21 cellular contexts compared by ENCODE assay signal in the genomic region with DNA sequence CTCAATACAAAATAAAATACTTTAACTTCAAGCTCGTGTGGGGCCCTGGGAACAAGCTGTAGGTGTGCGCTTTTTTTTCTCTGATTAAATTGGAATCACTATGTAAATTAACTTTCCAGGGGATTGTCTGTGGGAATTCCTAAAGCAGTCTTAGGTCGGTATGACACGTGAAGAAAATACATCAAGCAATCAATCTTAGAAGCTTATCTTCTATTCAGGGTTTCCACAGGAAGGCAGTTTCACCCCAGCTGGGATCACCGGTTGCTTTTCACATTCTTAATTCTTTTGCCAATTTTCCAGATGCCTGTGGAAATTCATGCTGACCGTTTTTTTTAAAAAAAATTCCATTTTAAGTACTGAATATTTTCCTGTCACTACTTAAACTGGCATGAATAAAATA. TPM values are rescaled to one million over a fixed set of nuclear protein-coding genes. Genes with fewer than 3 reads are reported as not detected.
DNase-seq lines count a peak whose midpoint lies in the region; ATAC-seq and TF ChIP-seq lines count a peak whose summit lies in the region.
"Had no signal": no experiment of that assay in that cellular context is flagged by ENCODE, and none has a peak within 500 bp of the region (broad histone marks: within the 10 kb centered on the region; RNA-seq: fewer than 3 reads in every experiment).

No MANE protein-coding gene starts in this region.

- ATAC-seq in stimulated activated effector memory CD8-positive, alpha-beta T cell treated with anti-CD3 and anti-CD28 coated beads, Interleukin-12 subunit alpha, Interleukin-12 subunit beta, amount 100 ng/mL, for 72 hours = no peak
- no peak for ATAC-seq in GM18511 (IDR thresholded peaks at IDR 0.05; ENCODE audit: unreplicated experiment)

- H3K4me1 ChIP-seq in ascending aorta (peaks cover 3 to 16% of the 10 kb centered on the region in 2 donors), colonic mucosa (no peaks in the 10 kb centered on the region), mammary epithelial cell (ENCODE audit: insufficient read depth, low read length) (no peaks in the 10 kb centered on the region)

- H3K4me2 ChIP-seq in mammary epithelial cell (ENCODE audit: insufficient read depth, low read depth, low read length) = no peak overlapping the region

- H3K4me3 Mint-ChIP-seq in stimulated activated effector memory CD8-positive, alpha-beta T cell treated with anti-CD3 and anti-CD28 coated beads, Interleukin-12 subunit alpha, Interleukin-12 subunit beta, amount 100 ng/mL, for 72 hours = no peak overlapping the region
- H3K4me3 Mint-ChIP-seq: central memory CD8-positive, alpha-beta T cell; T-helper 2 cell treated with Interferon-gamma antibody and Interleukin-4, amounts not matched to agents 5 μg/mL and 100 μg/mL, for 36 hours had no signal

- H3K9ac ChIP-seq in colonic mucosa (ENCODE audit: low read depth in 2 of 2, low read length in 2 of 2) (no peak overlapping the region), mammary epithelial cell (ENCODE audit: insufficient read depth, low read length) (no peak overlapping the region)

- no peaks in the 10 kb centered on the region for H4K20me1 ChIP-seq in mammary epithelial cell (ENCODE audit: insufficient read depth, low read length)

- H3K4me3 ChIP-seq in ascending aorta (peak overlapping the region in 1 of 2 donors; percentile 16), fibroblast of the aortic adventitia (ENCODE audit: low read depth, low read length) (no peak overlapping the region), colonic mucosa (no peak overlapping the region), mammary epithelial cell (replicated peaks in 1 of 3; ENCODE audit: insufficient read depth in 1 of 3, low read depth in 2 of 3, low read length in 3 of 3) (no peak overlapping the region)
- H3K4me3 ChIP-seq: ovary, Peyer's patch had no signal

- no TSS peak for BruUV-seq in mammary epithelial cell (replicated peaks; lab: Mats Ljungman, UMichigan)

- WGBS in mammary epithelial cell (ENCODE audit: low coverage, missing lambda C conversion rate) = 28% methylated on average over 6 of the region's 6 CpGs

- DNase-seq in G401 (ENCODE audit: low spot score) (peak; percentile 30), ascending aorta (ENCODE audit: low spot score in 2 of 2) (no peak), fibroblast of the aortic adventitia (ENCODE audit: low read depth) (peak; percentile 64), colonic mucosa (no peak), mammary epithelial cell (no peak), MV-4-11 (lab: John Stamatoyannopoulos, UW) (no peak)
- DNase-seq in stimulated activated effector memory CD8-positive, alpha-beta T cell treated with anti-CD3 and anti-CD28 coated beads, Interleukin-12 subunit alpha, Interleukin-12 subunit beta, amount 100 ng/mL, for 72 hours (ENCODE audit: low spot score in 2 of 2) = no peak
- DNase-seq: activated effector memory CD4-positive, alpha-beta T cell treated with anti-CD3 and anti-CD28 coated beads, Interleukin-2, amount 50 U/mL, for 16 hours; effector CD8-positive, alpha-beta T cell; H7; NCI-H1417 treated with DMSO at 0.1 percent for 48 hours; NCI-H2107; NCI-H510A treated with DMSO at 0.1 percent for 48 hours; Peyer's patch; stimulated activated CD4-positive, alpha-beta T cell treated with anti-CD3 and anti-CD28 coated beads, Interleukin-15, amount 100 ng/mL, for 24 hours; stimulated activated CD8-positive, alpha-beta memory T cell treated with anti-CD3 and anti-CD28 coated beads, Interleukin-4, amount 100 ng/mL, for 48 hours; WERI-Rb-1 had no signal

- H3K9me3 Mint-ChIP-seq in stimulated activated effector memory CD8-positive, alpha-beta T cell treated with anti-CD3 and anti-CD28 coated beads, Interleukin-12 subunit alpha, Interleukin-12 subunit beta, amount 100 ng/mL, for 72 hours = no peaks in the 10 kb centered on the region
- H3K9me3 Mint-ChIP-seq: central memory CD8-positive, alpha-beta T cell; T-helper 2 cell treated with Interferon-gamma antibody and Interleukin-4, amounts not matched to agents 5 μg/mL and 100 μg/mL, for 36 hours had no signal

- no peaks in the 10 kb centered on the region for H3K79me2 ChIP-seq in mammary epithelial cell (ENCODE audit: insufficient read depth, low read length)

- H2AFZ ChIP-seq in mammary epithelial cell (ENCODE audit: low read depth, low read length) = no peak overlapping the region

- in situ Hi-C loops in G401 (cut with HindIII; ENCODE audit: low sequenced_read_pairs) (no loop called here), mammary epithelial cell (cut with MboI; ENCODE audit: low sequenced_read_pairs in 2 of 2) (no loop called here)

- peaks cover 37% of the 10 kb centered on the region for H3K4me1 Mint-ChIP-seq in stimulated activated effector memory CD8-positive, alpha-beta T cell treated with anti-CD3 and anti-CD28 coated beads, Interleukin-12 subunit alpha, Interleukin-12 subunit beta, amount 100 ng/mL, for 72 hours

- no peaks in the 10 kb centered on the region for H3K36me3 ChIP-seq in ascending aorta
- H3K36me3 ChIP-seq in colonic mucosa = no peaks in the 10 kb centered on the region
- H3K36me3 ChIP-seq in mammary epithelial cell (ENCODE audit: insufficient read depth, low read length) = no peaks in the 10 kb centered on the region
- H3K36me3 ChIP-seq: ovary, Peyer's patch, WERI-Rb-1 had no signal

- no peaks in the 10 kb centered on the region for H3K36me3 Mint-ChIP-seq in stimulated activated effector memory CD8-positive, alpha-beta T cell treated with anti-CD3 and anti-CD28 coated beads, Interleukin-12 subunit alpha, Interleukin-12 subunit beta, amount 100 ng/mL, for 72 hours

- H3K9me3 ChIP-seq in ascending aorta (no peaks in the 10 kb centered on the region), colonic mucosa (no peaks in the 10 kb centered on the region), mammary epithelial cell (replicated peaks; ENCODE audit: insufficient read depth, low read length) (no peaks in the 10 kb centered on the region)
- H3K9me3 ChIP-seq: ovary, Peyer's patch had no signal

- CTCF ChIA-PET in mammary epithelial cell (lab: Charles Lee; ENCODE audit: low non-redundant PET) = no interaction called here

- H3K27me3 ChIP-seq in ascending aorta = no peaks in the 10 kb centered on the region
- H3K27me3 ChIP-seq in colonic mucosa = no peaks in the 10 kb centered on the region
- H3K27me3 ChIP-seq in mammary epithelial cell (ENCODE audit: insufficient read depth, low read length) = no peaks in the 10 kb centered on the region
- H3K27me3 ChIP-seq: ovary, Peyer's patch had no signal

- H3K27ac Mint-ChIP-seq in stimulated activated effector memory CD8-positive, alpha-beta T cell treated with anti-CD3 and anti-CD28 coated beads, Interleukin-12 subunit alpha, Interleukin-12 subunit beta, amount 100 ng/mL, for 72 hours = peak overlapping the region; percentile 54
- H3K27ac Mint-ChIP-seq: T-helper 2 cell treated with Interferon-gamma antibody and Interleukin-4, amounts not matched to agents 5 μg/mL and 100 μg/mL, for 36 hours had no signal

- H3K27ac ChIP-seq in ascending aorta = peak overlapping the region; percentile 42 to 68
- no peak overlapping the region for H3K27ac ChIP-seq in colonic mucosa
- no peak overlapping the region for H3K27ac ChIP-seq in mammary epithelial cell (ENCODE audit: insufficient read depth, low read depth, low read length)
- H3K27ac ChIP-seq: ovary, Peyer's patch, WERI-Rb-1 had no signal

- TF ChIP-seq CTCF in ascending aorta (IDR thresholded peaks at IDR 0.05) = no peak
- TF ChIP-seq CTCF in fibroblast of the aortic adventitia (IDR thresholded peaks at IDR 0.05; ENCODE audit: insufficient read depth, low read length) = no peak
- no peak for TF ChIP-seq CTCF in colonic mucosa (IDR thresholded peaks at IDR 0.05)
- no peak for TF ChIP-seq CTCF in mammary epithelial cell (conservative IDR thresholded peaks at IDR 0.05 in 1 of 2, IDR thresholded peaks at IDR 0.05 in 1 of 2; ENCODE audit: extremely low read depth in 1 of 2, insufficient read depth in 1 of 2, low read depth in 1 of 2, low read length in 2 of 2)

- intact Hi-C loops in ascending aorta (cut with DNase I) (loop anchor here (5.0 kb wide), 1 partner anchor 331 kb away; no protein-coding TSS in a partner anchor), colonic mucosa (cut with DNase I) (no loop called here), mammary epithelial cell (cut with micrococcal nuclease) (no loop called here)

- dilution Hi-C loops in mammary epithelial cell (cut with HindIII; ENCODE audit: low sequenced_read_pairs) = no loop called here

RNA-seq across cellular contexts. Expression of a gene that starts 41.8 kb away (rescaled TPM):
- 0.10 TPM in 1 of 2 replicates, not detected in the other for total RNA-seq in G401 (2014; rRNA removed; shearing (Covaris generic))
- total RNA-seq in ascending aorta (4.2 TPM), fibroblast of the aortic adventitia (ENCODE audit: low replicate concordance) (2.3 and 9.8 TPM in 2 replicates), colonic mucosa (10 to 100 TPM; 21.3 to 29.7 TPM), mammary epithelial cell (1 to 10 TPM in 1 of 2 donors, under 1 TPM in 1; 0.50 to 1.5 TPM)
- 0.92 TPM for polyA plus RNA-seq in mammary epithelial cell
- polyA minus RNA-seq in mammary epithelial cell = 0.41 TPM

Comparison
In these comparisons a context has a peak if more than half of its experiments do, and no peak if none do; other contexts are left out.
1. DNase-seq: peak in G401 (single experiment) and fibroblast of the aortic adventitia (single experiment); none in ascending aorta (0 of 2), stimulated activated effector memory CD8-positive, alpha-beta T cell treated with anti-CD3 and anti-CD28 coated beads, Interleukin-12 subunit alpha, Interleukin-12 subunit beta, amount 100 ng/mL, for 72 hours (0 of 2), colonic mucosa (single experiment), mammary epithelial cell (single experiment) and MV-4-11 (single experiment).
2. H3K27ac ChIP-seq: peak in ascending aorta (2 of 2); none in colonic mucosa (single experiment) and mammary epithelial cell (single experiment).